Comparison of ENCODE assay signal across 29 cellular contexts in genomic region chr11:1734571-1735081, GRCh38. TPM values are rescaled to one million over a fixed set of nuclear protein-coding genes. Genes with fewer than 3 reads are reported as not detected.
"Had no signal": no experiment of that assay in that cellular context is flagged by ENCODE, and none has a peak within 500 bp of the region (broad histone marks: within the 10 kb centered on the region; RNA-seq: fewer than 3 reads in every experiment).

No MANE protein-coding gene starts in this region.

- H3K4me3 ChIP-seq: body of pancreas, cardiac muscle cell, heart right ventricle, lower lobe of right lung, neural progenitor cell, tibial artery had no signal

- DNase-seq: activated CD4-positive, alpha-beta T cell treated with anti-CD3 and anti-CD28 coated beads, Interleukin-2, amount 50 U/mL, for 1 hour; activated CD4-positive, CD25-positive, alpha-beta regulatory T cell treated with anti-CD3 and anti-CD28 coated beads, Interleukin-2, amount 50 U/mL, for 72 hours; activated CD8-positive, alpha-beta T cell treated with anti-CD3 and anti-CD28 coated beads, Interleukin-2, amount 10 ng/mL, durations not matched to agents 7 days and 5 days; amygdala; body of pancreas; effector CD4-positive, alpha-beta T cell; erythroblast; foreskin fibroblast; heart right ventricle; left colon; lower lobe of right lung; mesendoderm; naive B cell; stimulated activated CD4-positive, alpha-beta T cell treated with anti-CD3 and anti-CD28 coated beads, Interleukin-1b, Interleukin-23, amount 100 ng/mL, for 48 hours; stimulated activated naive CD8-positive, alpha-beta T cell treated with anti-CD3 and anti-CD28 coated beads, Interleukin-15, amount 100 ng/mL, for 72 hours; WERI-Rb-1 had no signal

- H3K36me3 Mint-ChIP-seq: neural progenitor cell had no signal

- H3K36me3 ChIP-seq: cardiac muscle cell, heart right ventricle, lower lobe of right lung, neural progenitor cell, tibial artery, WERI-Rb-1 had no signal

- H3K4me3 Mint-ChIP-seq: activated CD8-positive, alpha-beta T cell treated with anti-CD3 and anti-CD28 coated beads, Interleukin-2, amount 10 ng/mL, durations not matched to agents 7 days and 5 days; activated T-helper 1 cell treated with anti-CD3 and anti-CD28 coated beads, Interleukin-12 subunit alpha, Interleukin-12 subunit beta, Interleukin-2, Interleukin-4 antibody, amounts not matched to agents 30 ng/mL and 10 ng/mL and 1 ng/mL, durations not matched to agents 14 hours and 24 hours and 36 hours; dendritic cell treated with granulocyte-macrophage colony-stimulating factor and Interleukin-4, amounts not matched to agents 40 ng/mL and 50 ng/mL, for 4 days; neural progenitor cell; stimulated activated naive CD8-positive, alpha-beta T cell treated with anti-CD3 and anti-CD28 coated beads, Interleukin-15, amount 100 ng/mL, for 72 hours had no signal

- H3K27ac ChIP-seq: body of pancreas, cardiac muscle cell, heart right ventricle, lower lobe of right lung, neural progenitor cell, tibial artery, WERI-Rb-1 had no signal

- H3K27ac Mint-ChIP-seq: activated CD8-positive, alpha-beta T cell treated with anti-CD3 and anti-CD28 coated beads, Interleukin-2, amount 10 ng/mL, durations not matched to agents 7 days and 5 days; activated T-helper 1 cell treated with anti-CD3 and anti-CD28 coated beads, Interleukin-12 subunit alpha, Interleukin-12 subunit beta, Interleukin-2, Interleukin-4 antibody, amounts not matched to agents 30 ng/mL and 10 ng/mL and 1 ng/mL, durations not matched to agents 14 hours and 24 hours and 36 hours; dendritic cell treated with granulocyte-macrophage colony-stimulating factor and Interleukin-4, amounts not matched to agents 40 ng/mL and 50 ng/mL, for 4 days; naive B cell; neural progenitor cell; progenitor cell of endocrine pancreas; stimulated activated naive CD8-positive, alpha-beta T cell treated with anti-CD3 and anti-CD28 coated beads, Interleukin-15, amount 100 ng/mL, for 72 hours had no signal

- H3K27me3 ChIP-seq: body of pancreas had no signal

- ATAC-seq: activated CD8-positive, alpha-beta T cell treated with anti-CD3 and anti-CD28 coated beads, Interleukin-2, amount 10 ng/mL, durations not matched to agents 7 days and 5 days; body of pancreas; heart right ventricle; left colon; stimulated activated naive CD8-positive, alpha-beta T cell treated with anti-CD3 and anti-CD28 coated beads, Interleukin-15, amount 100 ng/mL, for 72 hours had no signal

- H3K4me1 ChIP-seq: body of pancreas, heart right ventricle, lower lobe of right lung, tibial artery had no signal

RNA-seq across cellular contexts. Expression of gene IFITM10, which starts 15.8 kb away (rescaled TPM):
- total RNA-seq: skeletal muscle tissue had no signal
- polyA plus RNA-seq: cardiac muscle cell had no signal

RNA-seq across cellular contexts. Expression of gene KRTAP5-6, which starts 37.6 kb away (rescaled TPM):
- total RNA-seq: activated CD8-positive, alpha-beta T cell treated with anti-CD3 and anti-CD28 coated beads, Interleukin-2, amount 10 ng/mL, durations not matched to agents 7 days and 5 days; activated T-helper 1 cell treated with anti-CD3 and anti-CD28 coated beads, Interleukin-12 subunit alpha, Interleukin-12 subunit beta, Interleukin-2, Interleukin-4 antibody, amounts not matched to agents 30 ng/mL and 10 ng/mL and 1 ng/mL, durations not matched to agents 14 hours and 24 hours and 36 hours; body of pancreas; cardiac muscle cell; fibroblast of lung; heart right ventricle; left colon; lower lobe of right lung; mucosa of gallbladder; osteoblast; progenitor cell of endocrine pancreas; skeletal muscle tissue; T-helper 2 cell treated with Interferon-gamma antibody and Interleukin-4, amounts not matched to agents 100 ng/mL and 5 ng/mL, for 36 hours; ureter had no signal
- polyA plus RNA-seq: cardiac muscle cell, fibroblast of lung, heart right ventricle, keratinocyte had no signal
